Comparison of ENCODE assay signal across 23 cellular contexts in the genomic region with DNA sequence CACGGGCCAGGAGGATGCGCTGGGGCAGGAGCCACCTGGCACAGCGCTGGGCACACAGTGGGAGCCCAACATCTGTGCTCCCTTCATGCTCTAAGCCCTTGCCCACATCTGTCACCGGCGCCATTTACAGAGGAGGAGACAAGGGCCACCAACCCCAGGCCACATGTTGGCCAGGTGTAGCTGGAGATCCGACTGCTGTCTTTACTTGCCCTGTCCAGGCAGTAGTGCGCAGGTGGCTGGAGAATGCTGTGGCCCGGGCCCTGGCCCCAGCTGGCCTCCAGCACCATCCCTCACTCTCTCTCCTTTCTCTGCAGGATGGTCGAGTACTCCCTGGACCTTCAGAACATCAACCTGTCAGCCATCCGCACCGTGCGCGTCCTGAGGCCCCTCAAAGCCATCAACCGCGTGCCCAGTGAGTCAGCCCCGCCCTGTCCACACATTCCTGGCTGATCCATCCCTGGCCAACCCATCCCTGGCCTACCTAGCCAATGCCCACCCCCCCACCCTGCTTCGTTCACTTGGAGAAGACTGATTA. TPM values are rescaled to one million over a fixed set of nuclear protein-coding genes. Genes with fewer than 3 reads are reported as not detected.
DNase-seq lines count a peak whose midpoint lies in the region; FAIRE-seq and TF ChIP-seq lines count a peak whose summit lies in the region.
"Had no signal": no experiment of that assay in that cellular context is flagged by ENCODE, and none has a peak within 500 bp of the region (broad histone marks: within the 10 kb centered on the region; RNA-seq: fewer than 3 reads in every experiment).

No MANE protein-coding gene starts in this region.

- no peak overlapping the region for H3K9ac ChIP-seq in neural progenitor cell

- H3K4me3 Mint-ChIP-seq in activated naive CD4-positive, alpha-beta T cell treated with anti-CD3 and anti-CD28 coated beads, Interleukin-2, amount 50 U/mL, for 24 hours = no peak overlapping the region
- no peak overlapping the region for H3K4me3 Mint-ChIP-seq in activated naive CD4-positive, alpha-beta T cell treated with anti-CD3 and anti-CD28 coated beads, Interleukin-2, amount 10 ng/mL, durations not matched to agents 7 days and 5 days
- peak overlapping the region; percentile 33 for H3K4me3 Mint-ChIP-seq in neural progenitor cell
- H3K4me3 Mint-ChIP-seq: CD4-positive, alpha-beta memory T cell; HFFc6 had no signal

- H3K36me3 ChIP-seq in H7 (replicated peaks; ENCODE audit: control insufficient read depth, insufficient read depth, low read length) = no peaks in the 10 kb centered on the region
- no peaks in the 10 kb centered on the region for H3K36me3 ChIP-seq in neural progenitor cell
- H3K36me3 ChIP-seq: BE2C, HAP-1 had no signal

- no peaks in the 10 kb centered on the region for H3K79me2 ChIP-seq in neural progenitor cell (ENCODE audit: low read depth)

- no peaks in the 10 kb centered on the region for H4K20me1 ChIP-seq in neural progenitor cell (ENCODE audit: low read depth)

- H3K27me3 ChIP-seq in H7 (ENCODE audit: control insufficient read depth, insufficient read depth, low read length) (no peaks in the 10 kb centered on the region), neural progenitor cell (no peaks in the 10 kb centered on the region)
- H3K27me3 ChIP-seq: BE2C had no signal

- no peak overlapping the region for H3K4me2 ChIP-seq in neural progenitor cell
- H3K4me2 ChIP-seq: A549 had no signal

- DNase-seq in activated naive CD4-positive, alpha-beta T cell treated with anti-CD3 and anti-CD28 coated beads, Interleukin-2, amount 10 ng/mL, durations not matched to agents 7 days and 5 days = no peak
- DNase-seq in H7 (peak; percentile 27), neural progenitor cell (ENCODE audit: low spot score) (no peak), urothelium cell line (ENCODE audit: low spot score) (no peak), HPDE6-E6E7 (ENCODE audit: extremely low spot score) (no peak), HuH-7.5 (ENCODE audit: low spot score) (no peak)
- DNase-seq: 8988T; ACHN; AML-193; BE2C; C1 segment of cervical spinal cord; Calu3; CD4-positive, alpha-beta memory T cell; COR-L47; DMS79 treated with DMSO at 0.1 percent for 48 hours; GF-D8; GOT3; HFFc6 had no signal

- no peaks in the 10 kb centered on the region for H3F3A ChIP-seq in neural progenitor cell (ENCODE audit: low read depth)

- H3K4me3 ChIP-seq in H7 (ENCODE audit: insufficient read depth, low read depth, low read length) (no peak overlapping the region), neural progenitor cell (no peak overlapping the region)
- H3K4me3 ChIP-seq: A549, HAP-1 had no signal

- H3K27ac Mint-ChIP-seq in activated naive CD4-positive, alpha-beta T cell treated with anti-CD3 and anti-CD28 coated beads, Interleukin-2, amount 50 U/mL, for 24 hours = peak overlapping the region; percentile 36
- H3K27ac Mint-ChIP-seq in activated naive CD4-positive, alpha-beta T cell treated with anti-CD3 and anti-CD28 coated beads, Interleukin-2, amount 10 ng/mL, durations not matched to agents 7 days and 5 days = no peak overlapping the region
- no peak overlapping the region for H3K27ac Mint-ChIP-seq in neural progenitor cell
- H3K27ac Mint-ChIP-seq: HFFc6 had no signal

- H3K9me3 Mint-ChIP-seq in activated naive CD4-positive, alpha-beta T cell treated with anti-CD3 and anti-CD28 coated beads, Interleukin-2, amount 50 U/mL, for 24 hours = no peaks in the 10 kb centered on the region
- peaks cover 1% of the 10 kb centered on the region for H3K9me3 Mint-ChIP-seq in activated naive CD4-positive, alpha-beta T cell treated with anti-CD3 and anti-CD28 coated beads, Interleukin-2, amount 10 ng/mL, durations not matched to agents 7 days and 5 days
- H3K9me3 Mint-ChIP-seq in neural progenitor cell = no peaks in the 10 kb centered on the region
- H3K9me3 Mint-ChIP-seq: CD4-positive, alpha-beta memory T cell; HFFc6 had no signal

- H3K27ac ChIP-seq in neural progenitor cell = no peak overlapping the region
- H3K27ac ChIP-seq: A549 had no signal

- H3K36me3 Mint-ChIP-seq in activated naive CD4-positive, alpha-beta T cell treated with anti-CD3 and anti-CD28 coated beads, Interleukin-2, amount 50 U/mL, for 24 hours = no peaks in the 10 kb centered on the region
- no peaks in the 10 kb centered on the region for H3K36me3 Mint-ChIP-seq in activated naive CD4-positive, alpha-beta T cell treated with anti-CD3 and anti-CD28 coated beads, Interleukin-2, amount 10 ng/mL, durations not matched to agents 7 days and 5 days
- no peaks in the 10 kb centered on the region for H3K36me3 Mint-ChIP-seq in neural progenitor cell
- H3K36me3 Mint-ChIP-seq: CD4-positive, alpha-beta memory T cell had no signal

- no peaks in the 10 kb centered on the region for H3K27me3 Mint-ChIP-seq in activated naive CD4-positive, alpha-beta T cell treated with anti-CD3 and anti-CD28 coated beads, Interleukin-2, amount 50 U/mL, for 24 hours
- H3K27me3 Mint-ChIP-seq in activated naive CD4-positive, alpha-beta T cell treated with anti-CD3 and anti-CD28 coated beads, Interleukin-2, amount 10 ng/mL, durations not matched to agents 7 days and 5 days = peaks cover 48% of the 10 kb centered on the region
- H3K27me3 Mint-ChIP-seq in neural progenitor cell (ENCODE audit: insufficient read depth, low read depth) = peaks cover 24% of the 10 kb centered on the region

- H3K9me3 ChIP-seq in neural progenitor cell (ENCODE audit: low read depth) = no peaks in the 10 kb centered on the region
- H3K9me3 ChIP-seq: A549, BE2C, HAP-1 had no signal

- CTCF ChIA-PET in activated naive CD4-positive, alpha-beta T cell treated with anti-CD3 and anti-CD28 coated beads, Interleukin-2, amount 10 ng/mL, durations not matched to agents 7 days and 5 days (lab: Charles Lee) = no interaction called here

- no peak for TF ChIP-seq CTCF in neural progenitor cell (IDR thresholded peaks at IDR 0.05)

- H3K4me1 Mint-ChIP-seq in activated naive CD4-positive, alpha-beta T cell treated with anti-CD3 and anti-CD28 coated beads, Interleukin-2, amount 50 U/mL, for 24 hours = peaks cover 35% of the 10 kb centered on the region
- H3K4me1 Mint-ChIP-seq in activated naive CD4-positive, alpha-beta T cell treated with anti-CD3 and anti-CD28 coated beads, Interleukin-2, amount 10 ng/mL, durations not matched to agents 7 days and 5 days = peaks cover 18% of the 10 kb centered on the region
- peaks cover 9% of the 10 kb centered on the region for H3K4me1 Mint-ChIP-seq in neural progenitor cell

- FAIRE-seq in urothelium cell line (lab: Jason Lieb, UNC) = peak; percentile 69
- FAIRE-seq: A549, GM18507 had no signal

- no peak overlapping the region for H2AFZ ChIP-seq in neural progenitor cell (replicated peaks)

- H3K4me1 ChIP-seq in neural progenitor cell = peaks cover 8% of the 10 kb centered on the region
- H3K4me1 ChIP-seq: A549, HAP-1 had no signal

RNA-seq across cellular contexts. Expression of gene CACNA1I, which starts 48.5 kb away (rescaled TPM):
- total RNA-seq in H7 (2014; rRNA removed; shearing (Covaris generic)) = 0.31 and 0.55 TPM in 2 replicates
- 0.11 and 0.22 TPM in 2 replicates for total RNA-seq in neural progenitor cell (ENCODE audit: low replicate concordance)
- total RNA-seq: Daoy, HFFc6 had no signal
